ENCODE assay signal across 20 cellular contexts in genomic region chrX:47631676-47632075, GRCh38. TPM values are rescaled to one million over a fixed set of nuclear protein-coding genes. Genes with fewer than 3 reads are reported as not detected.
A peak's percentile ranks its signal among the peaks of the same experiment; 100 is the strongest.
DNase-seq lines count a peak whose midpoint lies in the region; ATAC-seq, FAIRE-seq and TF ChIP-seq lines count a peak whose summit lies in the region.
"Had no signal": no experiment of that assay in that cellular context is flagged by ENCODE, and none has a peak within 500 bp of the region (broad histone marks: within the 10 kb centered on the region; RNA-seq: fewer than 3 reads in every experiment).

No MANE protein-coding gene starts in this region.

- peaks cover 0 to 3% (median 0%) of the 10 kb centered on the region in 7 donors for H3K9me3 Mint-ChIP-seq in CD14-positive monocyte
- H3K9me3 Mint-ChIP-seq: CD4-positive, alpha-beta memory T cell; GM23338 had no signal

- no peaks in the 10 kb centered on the region for H3K9me3 ChIP-seq in T-helper 17 cell (ENCODE audit: control insufficient read depth, low read length, poor library complexity, severe bottlenecking)
- H3K9me3 ChIP-seq: A549; BE2C; BLaER1 treated with 17β-estradiol and CSF1 and Interleukin-3, amounts not matched to agents 10 nM and 100 nM; Caco-2 had no signal

- no peak for ATAC-seq in T-helper 17 cell
- ATAC-seq: A549, GM23338, HCT116 had no signal

- TF ChIP-seq CTCF in CD14-positive monocyte (IDR thresholded peaks at IDR 0.05): no peak

- H3K27ac Mint-ChIP-seq in CD14-positive monocyte (peak overlapping the region in 3 of 7 donors; percentile 77 to 96 (median 87)), T-helper 17 cell (no peak overlapping the region)
- H3K27ac Mint-ChIP-seq: GM23338, H9 had no signal

- intact Hi-C loops in CD14-positive monocyte (cut with micrococcal nuclease): loop anchor here (5.0 kb wide), 2 partner anchors 49 to 54 kb away; partner anchors contain the start of gene TIMP1 (in 1 of the 2)

- in situ Hi-C loops in SK-MEL-5 (cut with HindIII; ENCODE audit: low pct_unique_long_range_greater_than_20kb, low sequenced_read_pairs): no loop called here

- H3K4me1 Mint-ChIP-seq in CD14-positive monocyte (peaks cover 48% of the 10 kb centered on the region), T-helper 17 cell (peaks cover 17% of the 10 kb centered on the region)

- H3K4me3 Mint-ChIP-seq in CD14-positive monocyte (peak overlapping the region; percentile 12 to 39), T-helper 17 cell (no peak overlapping the region)
- H3K4me3 Mint-ChIP-seq: GM23338, H9 had no signal

- no peak for FAIRE-seq in urothelium cell line (lab: Jason Lieb, UNC)
- FAIRE-seq: A549, G401.6 had no signal

- peaks cover 20 to 26% of the 10 kb centered on the region in 2 donors for H3K36me3 Mint-ChIP-seq in CD14-positive monocyte
- H3K36me3 Mint-ChIP-seq in T-helper 17 cell (ENCODE audit: low read depth): no peaks in the 10 kb centered on the region

- H3K27me3 Mint-ChIP-seq in CD14-positive monocyte (ENCODE audit: low read depth in 3 of 3) (peaks cover 0 to 5% (median 0%) of the 10 kb centered on the region in 3 donors), T-helper 17 cell (no peaks in the 10 kb centered on the region)
- H3K27me3 Mint-ChIP-seq: CD4-positive, alpha-beta memory T cell had no signal

- DNase-seq in CD14-positive monocyte (ENCODE audit: low spot score) (no peak), SK-MEL-5 (ENCODE audit: low read depth, low spot score) (peak; percentile 85), foreskin melanocyte (peak; percentile 59), amygdala (lab: John Stamatoyannopoulos, UW) (no peak), T-helper 17 cell (no peak), urothelium cell line (ENCODE audit: low spot score) (no peak)
- DNase-seq: ACHN; AML-193; BE2C; Caco-2; CD4-positive, alpha-beta memory T cell; DMS153; DND-41; H9 had no signal

RNA-seq across cellular contexts. Expression of gene CFP, which starts 1.9 kb away (rescaled TPM):
- polyA plus RNA-seq in CD14-positive monocyte: 100 to 1,000 TPM; 461 to 491 TPM
- total RNA-seq in SK-MEL-5 (2014; rRNA removed; shearing (Covaris generic)): 0.95 TPM in 1 of 2 replicates, not detected in the other
- polyA plus RNA-seq in SK-MEL-5 (2015; cell fraction: cytosol; rRNA removed): not detected in 2 replicates
- 0.41 and 3.6 TPM in 2 replicates for polyA plus RNA-seq in SK-MEL-5 (2015; cell fraction: nucleus; rRNA removed)
- total RNA-seq in T-helper 17 cell: 10 to 100 TPM; 17.7 to 25.3 TPM
- total RNA-seq: H4 had no signal

RNA-seq across cellular contexts. Expression of gene SYN1, which starts 12.0 kb away (rescaled TPM):
- polyA plus RNA-seq in CD14-positive monocyte: under 1 TPM; 0.11 to 0.29 TPM
- total RNA-seq in SK-MEL-5 (2014; rRNA removed; shearing (Covaris generic)): 0.05 TPM in 1 of 2 replicates, not detected in the other
- polyA plus RNA-seq in SK-MEL-5 (2015; cell fraction: cytosol; rRNA removed): 0.11 and 0.13 TPM in 2 replicates
- polyA plus RNA-seq in SK-MEL-5 (2015; cell fraction: nucleus; rRNA removed): 0.05 TPM in 1 of 2 replicates, not detected in the other
- 1 to 10 TPM in 1 of 2 donors, under 1 TPM in 1; 0.52 to 1.1 TPM for total RNA-seq in T-helper 17 cell
- total RNA-seq: Caco-2, H4 had no signal

RNA-seq across cellular contexts. Expression of gene ELK1, which starts 18.7 kb away (rescaled TPM):
- 10 to 100 TPM in 1 of 2 donors, 1 to 10 TPM in 1; 9.5 to 10.7 TPM for polyA plus RNA-seq in CD14-positive monocyte
- 35.1 and 39.9 TPM in 2 replicates for total RNA-seq in SK-MEL-5 (2014; rRNA removed; shearing (Covaris generic))
- 71.3 and 89.5 TPM in 2 replicates for polyA plus RNA-seq in SK-MEL-5 (2015; cell fraction: cytosol; rRNA removed)
- polyA plus RNA-seq in SK-MEL-5 (2015; cell fraction: nucleus; rRNA removed): 17.2 and 20.2 TPM in 2 replicates
- 10 to 100 TPM; 33.0 to 33.2 TPM for total RNA-seq in T-helper 17 cell

RNA-seq across cellular contexts. Expression of gene UXT, which starts 27.3 kb away (rescaled TPM):
- 100 to 1,000 TPM; 174 to 213 TPM for polyA plus RNA-seq in CD14-positive monocyte
- total RNA-seq in SK-MEL-5 (2014; rRNA removed; shearing (Covaris generic)): 143 and 164 TPM in 2 replicates
- polyA plus RNA-seq in SK-MEL-5 (2015; cell fraction: cytosol; rRNA removed): 105 and 115 TPM in 2 replicates
- 42.2 and 64.3 TPM in 2 replicates for polyA plus RNA-seq in SK-MEL-5 (2015; cell fraction: nucleus; rRNA removed)
- 100 to 1,000 TPM; 164 to 185 TPM for total RNA-seq in T-helper 17 cell

RNA-seq across cellular contexts. Expression of gene TIMP1, which starts 49.4 kb away (rescaled TPM):
- 100 to 1,000 TPM; 591 to 682 TPM for polyA plus RNA-seq in CD14-positive monocyte
- 265 and 283 TPM in 2 replicates for total RNA-seq in SK-MEL-5 (2014; rRNA removed; shearing (Covaris generic))
- 422 and 561 TPM in 2 replicates for polyA plus RNA-seq in SK-MEL-5 (2015; cell fraction: cytosol; rRNA removed)
- 63.6 and 69.6 TPM in 2 replicates for polyA plus RNA-seq in SK-MEL-5 (2015; cell fraction: nucleus; rRNA removed)
- total RNA-seq in T-helper 17 cell: 100 to 1,000 TPM in 1 of 2 donors, 10 to 100 TPM in 1; 94.5 to 143 TPM

Comparison
In these comparisons a context has a peak if more than half of its experiments do, and no peak if none do; other contexts are left out.
1. DNase-seq: peak in SK-MEL-5 (single experiment) and foreskin melanocyte (single experiment); none in CD14-positive monocyte (single experiment), amygdala (0 of 56), T-helper 17 cell (0 of 3) and urothelium cell line (single experiment).